ENCODE assay signal across 9 cellular contexts in the genomic region with DNA sequence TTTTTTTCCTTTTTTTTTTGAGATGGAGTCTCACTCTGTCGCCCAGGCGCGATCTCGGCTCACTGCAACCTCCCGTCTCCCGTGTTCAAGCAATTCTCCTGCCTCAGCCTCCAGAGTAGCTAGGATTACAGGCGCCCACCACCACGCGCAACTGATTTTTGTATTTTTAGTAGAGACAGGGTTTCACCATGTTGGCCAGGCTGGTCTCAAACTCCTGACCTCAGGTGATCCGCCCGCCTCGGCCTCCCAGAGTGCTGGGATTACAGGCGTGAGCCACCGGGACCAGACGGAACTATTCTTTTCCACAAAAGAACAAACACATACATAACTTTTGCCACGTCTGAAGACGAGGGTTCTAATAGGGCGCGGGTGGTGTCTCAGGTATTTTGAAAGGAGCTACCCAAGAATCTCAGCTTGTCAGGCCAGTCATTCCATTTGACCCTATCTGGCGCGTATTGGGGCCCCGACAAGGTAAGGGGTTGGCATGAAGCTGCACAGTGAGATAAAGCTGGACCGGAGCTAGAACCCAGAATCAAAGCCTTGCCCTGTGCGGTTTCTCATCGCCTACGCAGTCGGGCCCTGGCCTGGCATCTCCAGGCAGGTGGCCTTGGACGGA. TPM values are rescaled to one million over a fixed set of nuclear protein-coding genes. Genes with fewer than 3 reads are reported as not detected.
DNase-seq lines count a peak whose midpoint lies in the region; ATAC-seq and TF ChIP-seq lines count a peak whose summit lies in the region.
"Not testable (repeated sequence)": the region's sequence is repeated elsewhere in the genome, so short reads cannot be mapped to it uniquely, and the experiment has no call there.
"Had no signal": no experiment of that assay in that cellular context is flagged by ENCODE, and none has a peak within 500 bp of the region (broad histone marks: within the 10 kb centered on the region; RNA-seq: fewer than 3 reads in every experiment).

No MANE protein-coding gene starts in this region.

- H3K4me1 Mint-ChIP-seq in activated T-cell treated with anti-CD3 and anti-CD28 coated beads, Interleukin-2, amount 50 U/mL, for 24 hours (ENCODE audit: low read depth) = peaks cover 23% of the 10 kb centered on the region
- peaks cover 25 to 38% (median 28%) of the 10 kb centered on the region in 3 donors for H3K4me1 Mint-ChIP-seq in naive B cell
- peaks cover 27% of the 10 kb centered on the region for H3K4me1 Mint-ChIP-seq in stimulated activated effector memory CD8-positive, alpha-beta T cell treated with anti-CD3 and anti-CD28 coated beads, Interleukin-12 subunit alpha, Interleukin-12 subunit beta, amount 100 ng/mL, for 72 hours

- H3K27me3 ChIP-seq in MG63, colonic mucosa, right atrium auricular region: not testable (repeated sequence)

- H3K27ac Mint-ChIP-seq in activated T-cell treated with anti-CD3 and anti-CD28 coated beads, Interleukin-2, amount 50 U/mL, for 24 hours = peak overlapping the region; percentile 98
- peak overlapping the region; percentile 98 to 99 (median 99) for H3K27ac Mint-ChIP-seq in naive B cell
- peak overlapping the region; percentile 97 for H3K27ac Mint-ChIP-seq in stimulated activated effector memory CD8-positive, alpha-beta T cell treated with anti-CD3 and anti-CD28 coated beads, Interleukin-12 subunit alpha, Interleukin-12 subunit beta, amount 100 ng/mL, for 72 hours

- not testable (repeated sequence) for H3K9me3 Mint-ChIP-seq in activated T-cell treated with anti-CD3 and anti-CD28 coated beads, Interleukin-2, amount 50 U/mL, for 24 hours; naive B cell; stimulated activated effector memory CD8-positive, alpha-beta T cell treated with anti-CD3 and anti-CD28 coated beads, Interleukin-12 subunit alpha, Interleukin-12 subunit beta, amount 100 ng/mL, for 72 hours

- TF ChIP-seq CTCF in AG10803 (conservative IDR thresholded peaks at IDR 0.05; ENCODE audit: low read length); colonic mucosa (IDR thresholded peaks at IDR 0.05); right atrium auricular region (IDR thresholded peaks at IDR 0.05): not testable (repeated sequence)

- H3K9me3 ChIP-seq in MG63, colonic mucosa, right atrium auricular region: not testable (repeated sequence)

- intact Hi-C loops in colonic mucosa (cut with DNase I) = not testable (repeated sequence)

- H3K9ac ChIP-seq in colonic mucosa (ENCODE audit: low read depth in 2 of 2, low read length in 2 of 2) = peak overlapping the region; percentile 78 to 99

- not testable (repeated sequence) for DNase-seq in AG10803 (ENCODE audit: low read depth); MG63; activated T-cell treated with anti-CD3 and anti-CD28 coated beads, Interleukin-2, amount 50 U/mL, for 24 hours; colonic mucosa; right atrium auricular region (ENCODE audit: low spot score); naive B cell; stimulated activated effector memory CD8-positive, alpha-beta T cell treated with anti-CD3 and anti-CD28 coated beads, Interleukin-12 subunit alpha, Interleukin-12 subunit beta, amount 100 ng/mL, for 72 hours (ENCODE audit: low spot score in 2 of 2)

- peaks cover 35% of the 10 kb centered on the region for H3K36me3 ChIP-seq in MG63
- H3K36me3 ChIP-seq in colonic mucosa = peaks cover 13% of the 10 kb centered on the region
- peaks cover 34% of the 10 kb centered on the region for H3K36me3 ChIP-seq in right atrium auricular region

- peak overlapping the region; percentile 84 for H3K4me3 Mint-ChIP-seq in activated T-cell treated with anti-CD3 and anti-CD28 coated beads, Interleukin-2, amount 50 U/mL, for 24 hours
- peak overlapping the region; percentile 88 to 98 (median 96) for H3K4me3 Mint-ChIP-seq in naive B cell
- peak overlapping the region; percentile 95 for H3K4me3 Mint-ChIP-seq in stimulated activated effector memory CD8-positive, alpha-beta T cell treated with anti-CD3 and anti-CD28 coated beads, Interleukin-12 subunit alpha, Interleukin-12 subunit beta, amount 100 ng/mL, for 72 hours

- H3K36me3 Mint-ChIP-seq in activated T-cell treated with anti-CD3 and anti-CD28 coated beads, Interleukin-2, amount 50 U/mL, for 24 hours (ENCODE audit: low read depth) = peaks cover 45% of the 10 kb centered on the region
- peaks cover 4 to 28% of the 10 kb centered on the region in 2 donors for H3K36me3 Mint-ChIP-seq in naive B cell
- H3K36me3 Mint-ChIP-seq in stimulated activated effector memory CD8-positive, alpha-beta T cell treated with anti-CD3 and anti-CD28 coated beads, Interleukin-12 subunit alpha, Interleukin-12 subunit beta, amount 100 ng/mL, for 72 hours = peaks cover 45% of the 10 kb centered on the region

- not testable (repeated sequence) for H3K27me3 Mint-ChIP-seq in activated T-cell treated with anti-CD3 and anti-CD28 coated beads, Interleukin-2, amount 50 U/mL, for 24 hours; naive B cell

- H3K27ac ChIP-seq in colonic mucosa = peak overlapping the region; percentile 94
- H3K27ac ChIP-seq in right atrium auricular region = peak overlapping the region; percentile 92 to 96

- not testable (repeated sequence) for H3K4me1 ChIP-seq in colonic mucosa
- H3K4me1 ChIP-seq in right atrium auricular region = peaks cover 0 to 38% of the 10 kb centered on the region in 2 donors

- H3K4me3 ChIP-seq in AG10803 (ENCODE audit: low read length) (peak overlapping the region; percentile 92), MG63 (peak overlapping the region; percentile 87), colonic mucosa (peak overlapping the region; percentile 54), right atrium auricular region (peak overlapping the region; percentile 50 to 71)

- peak; percentile 8 for ATAC-seq in GM21423 (IDR thresholded peaks at IDR 0.05; ENCODE audit: unreplicated experiment)
- ATAC-seq in naive B cell (ENCODE audit: low read depth in 2 of 2); stimulated activated effector memory CD8-positive, alpha-beta T cell treated with anti-CD3 and anti-CD28 coated beads, Interleukin-12 subunit alpha, Interleukin-12 subunit beta, amount 100 ng/mL, for 72 hours: not testable (repeated sequence)

RNA-seq across cellular contexts. Expression of a gene that starts 0.7 kb away (rescaled TPM):
- 84.9 and 95.9 TPM in 2 replicates for total RNA-seq in MG63 (2014; rRNA removed; shearing (Covaris generic); ENCODE audit: low replicate concordance)
- total RNA-seq in colonic mucosa (10 to 100 TPM; 69.2 to 69.4 TPM), right atrium auricular region (10 to 100 TPM; 49.5 to 89.1 TPM)
- 10 to 100 TPM; 39.1 to 51.1 (median 44.1) TPM for polyA plus RNA-seq in naive B cell (ENCODE audit: low read depth in 6 of 6)

RNA-seq across cellular contexts. Expression of a gene that starts 35.1 kb away (rescaled TPM):
- total RNA-seq in MG63 (2014; rRNA removed; shearing (Covaris generic); ENCODE audit: low replicate concordance) = 8.4 TPM in 1 of 2 replicates, not detected in the other
- 1 to 10 TPM; 1.1 to 1.3 TPM for total RNA-seq in colonic mucosa
- 1 to 10 TPM; 7.6 to 8.8 TPM for total RNA-seq in right atrium auricular region
- polyA plus RNA-seq in naive B cell (ENCODE audit: low read depth in 6 of 6) = under 1 TPM in 5 of 6 donors, not detected in 1; 0.09 to 0.29 (median 0.20) TPM
- total RNA-seq: RPMI7951 had no signal

RNA-seq across cellular contexts. Expression of a gene that starts 44.7 kb away (rescaled TPM):
- 3.8 and 12.8 TPM in 2 replicates for total RNA-seq in MG63 (2014; rRNA removed; shearing (Covaris generic); ENCODE audit: low replicate concordance)
- 100 to 1,000 TPM in 1 of 2 donors, 10 to 100 TPM in 1; 97.3 to 105 TPM for total RNA-seq in colonic mucosa
- 10 to 100 TPM; 22.1 to 25.3 TPM for total RNA-seq in right atrium auricular region
- polyA plus RNA-seq in naive B cell (ENCODE audit: low read depth in 6 of 6) = not detected

RNA-seq across cellular contexts. Expression of a gene that starts 46.0 kb away (rescaled TPM):
- total RNA-seq in MG63 (2014; rRNA removed; shearing (Covaris generic); ENCODE audit: low replicate concordance) = 93.3 and 167 TPM in 2 replicates
- total RNA-seq in colonic mucosa (10 to 100 TPM; 49.4 to 69.8 TPM), right atrium auricular region (10 to 100 TPM; 59.7 to 74.6 TPM)
- 10 to 100 TPM; 19.8 to 38.6 (median 34.6) TPM for polyA plus RNA-seq in naive B cell (ENCODE audit: low read depth in 6 of 6)
